In genomic region chr15:73870700-73871408, GRCh38 we compare ENCODE assay signal across 12 cellular contexts. TPM values are rescaled to one million over a fixed set of nuclear protein-coding genes. Genes with fewer than 3 reads are reported as not detected.
DNase-seq lines count a peak whose midpoint lies in the region; ATAC-seq and TF ChIP-seq lines count a peak whose summit lies in the region.
"Had no signal": no experiment of that assay in that cellular context is flagged by ENCODE, and none has a peak within 500 bp of the region (broad histone marks: within the 10 kb centered on the region; RNA-seq: fewer than 3 reads in every experiment).

No MANE protein-coding gene starts in this region.

- in situ Hi-C loops in brain microvascular endothelial cell (cut with HindIII; ENCODE audit: low pct_ligation_motif_present, low sequenced_read_pairs) = no loop called here

- peaks cover 19% of the 10 kb centered on the region for H3K27me3 ChIP-seq in brain microvascular endothelial cell (replicated peaks)
- no peaks in the 10 kb centered on the region for H3K27me3 ChIP-seq in right cardiac atrium (ENCODE audit: control insufficient read depth, insufficient read depth)
- H3K27me3 ChIP-seq in stomach = peaks cover 0 to 30% (median 0%) of the 10 kb centered on the region in 3 donors

- TF ChIP-seq EP300 in stomach (IDR thresholded peaks at IDR 0.05) = no peak

- no peaks in the 10 kb centered on the region for H3K9me3 ChIP-seq in right cardiac atrium (ENCODE audit: control insufficient read depth, low read length)
- no peaks in the 10 kb centered on the region for H3K9me3 ChIP-seq in stomach
- H3K9me3 ChIP-seq: Caco-2 had no signal

- H3K4me1 ChIP-seq in right cardiac atrium (ENCODE audit: control insufficient read depth, insufficient read depth, low read length) (peaks cover 14% of the 10 kb centered on the region), stomach (peaks cover 12 to 23% (median 14%) of the 10 kb centered on the region in 4 donors)

- intact Hi-C loops in right cardiac atrium (cut with DNase I) = loop anchor here in 1 of 4 donors (5.0 kb wide), 1 partner anchor 36 kb away; no protein-coding TSS in a partner anchor
- intact Hi-C loops in stomach (cut with DNase I; ENCODE audit: low total_unique reads) = no loop called here

- TF ChIP-seq POLR2A in stomach (IDR thresholded peaks at IDR 0.05) = no peak

- no peak overlapping the region for H3K4me3 ChIP-seq in brain microvascular endothelial cell (ENCODE audit: low read depth, low read length)
- H3K4me3 ChIP-seq in right cardiac atrium (ENCODE audit: low read length) = no peak overlapping the region
- no peak overlapping the region for H3K4me3 ChIP-seq in stomach

- 37% methylated on average over 17 of the region's 17 CpGs for WGBS in right cardiac atrium
- WGBS in stomach, 5 donors = 32 to 51% (median 37%) methylated on average over 17 of the region's 17 CpGs

- TF ChIP-seq CTCF in brain microvascular endothelial cell (IDR thresholded peaks at IDR 0.05; ENCODE audit: low read depth, low read length, missing control alignments) = no peak
- TF ChIP-seq CTCF in stomach (IDR thresholded peaks at IDR 0.05) = no peak

- H3K36me3 ChIP-seq in brain microvascular endothelial cell (replicated peaks) (no peaks in the 10 kb centered on the region), stomach (no peaks in the 10 kb centered on the region)

- H3K27ac ChIP-seq in brain microvascular endothelial cell (no peak overlapping the region), right cardiac atrium (ENCODE audit: low read length) (no peak overlapping the region), stomach (peak overlapping the region in 3 of 5 donors; percentile 34 to 56 (median 52))
- H3K27ac ChIP-seq: HL-60 had no signal

- peak; percentile 88 to 91 for ATAC-seq in right cardiac atrium
- ATAC-seq in GM21528 (IDR thresholded peaks at IDR 0.05; ENCODE audit: low FRiP score, unreplicated experiment) = no peak

- DNase-seq in NCI-H146 (lab: John Stamatoyannopoulos, UW) = peak; percentile 26
- DNase-seq in brain microvascular endothelial cell = peak; percentile 49
- DNase-seq in right cardiac atrium = peak; percentile 84 to 92 (median 86)
- DNase-seq in stomach = peak; percentile 89
- no peak for DNase-seq in stimulated activated CD4-positive, alpha-beta T cell treated with anti-CD3 and anti-CD28 coated beads, Interleukin-4, amount 100 ng/mL, for 1 hour
- no peak for DNase-seq in GM19238 (ENCODE audit: insufficient read length, low spot score)
- DNase-seq: NCI-H1105; stimulated activated naive CD4-positive, alpha-beta T cell had no signal

RNA-seq across cellular contexts. Expression of gene TBC1D21, which starts 2.5 kb away (rescaled TPM):
- not detected for total RNA-seq in right cardiac atrium
- not detected for polyA plus RNA-seq in right cardiac atrium
- not detected for total RNA-seq in stomach
- polyA plus RNA-seq in stomach = not detected
- total RNA-seq: Caco-2, neural crest cell had no signal

RNA-seq across cellular contexts. Expression of gene LOXL1, which starts 55.4 kb away (rescaled TPM):
- 10 to 100 TPM; 17.4 to 41.0 (median 18.6) TPM for total RNA-seq in right cardiac atrium
- polyA plus RNA-seq in right cardiac atrium = 29.8 TPM
- 10 to 100 TPM in 4 of 5 donors, 1 to 10 TPM in 1; 6.2 to 48.4 (median 36.8) TPM for total RNA-seq in stomach
- polyA plus RNA-seq in stomach = 10 to 100 TPM in 2 of 3 donors, 1 to 10 TPM in 1; 5.2 to 25.8 (median 12.5) TPM

Comparison
In these comparisons a context has a peak if more than half of its experiments do, and no peak if none do; other contexts are left out.
1. DNase-seq: peak in NCI-H146 (single experiment), brain microvascular endothelial cell (single experiment), right cardiac atrium (3 of 3) and stomach (single experiment); none in stimulated activated CD4-positive, alpha-beta T cell treated with anti-CD3 and anti-CD28 coated beads, Interleukin-4, amount 100 ng/mL, for 1 hour (single experiment) and GM19238 (single experiment).
2. H3K27ac ChIP-seq: peak in stomach (3 of 5); none in brain microvascular endothelial cell (single experiment) and right cardiac atrium (single experiment).